ENCODE assay signal across 1 cellular context in genomic region chr6:147542436-147542835, GRCh38.
A peak's percentile ranks its signal among the peaks of the same experiment; 100 is the strongest.
TF ChIP-seq lines count a peak whose summit lies in the region.

No MANE protein-coding gene starts in this region.

TF ChIP-seq in K562, 482 proteins besides CTCF, POLR2A, EP300 and RAD21 (continued from another document):
- TF ChIP-seq MGA (IDR thresholded peaks at IDR 0.05) (0 out of 2 replicates have a peak, but pooled peaks have one; percentile 34), ZNF592 (IDR thresholded peaks at IDR 0.05) (0 out of 2 replicates have a peak, but pooled peaks have one; percentile 58), NRF1 (conservative IDR thresholded peaks at IDR 0.05 in 1 of 2, IDR thresholded peaks at IDR 0.05 in 1 of 2) (0 out of 4 replicates have a peak, but pooled peaks of 1 of the 2 experiments have one; percentile 14), SMARCE1 (IDR thresholded peaks at IDR 0.05) (peak; percentile 35; the same call in 1 of the 2 replicates)
